Comparison of ENCODE assay signal across 1 cellular context in genomic region chr2:33380661-33381183, GRCh38.
TF ChIP-seq lines count a peak whose summit lies in the region.

No MANE protein-coding gene starts in this region.

TF ChIP-seq in HepG2, 621 proteins besides CTCF, POLR2A, EP300 and RAD21 (continued from another document):
- TF ChIP-seq ZNF280D (CRISPR knock-in tag; IDR thresholded peaks at IDR 0.05): no peak
- no peak for TF ChIP-seq ZNF614 (CRISPR knock-in tag; IDR thresholded peaks at IDR 0.05; ENCODE audit: borderline replicate concordance)
- TF ChIP-seq ZNF792 (CRISPR knock-in tag; IDR thresholded peaks at IDR 0.05): no peak
- TF ChIP-seq KDM5A (IDR thresholded peaks at IDR 0.05; ENCODE audit: borderline replicate concordance, low read length): no peak
- no peak for TF ChIP-seq ZNF331 (CRISPR knock-in tag; IDR thresholded peaks at IDR 0.05)
- no peak for TF ChIP-seq ZSCAN9 (CRISPR knock-in tag; IDR thresholded peaks at IDR 0.05; ENCODE audit: borderline replicate concordance)
- TF ChIP-seq ZSCAN29 (CRISPR knock-in tag; conservative IDR thresholded peaks at IDR 0.05): no peak
- no peak for TF ChIP-seq MATR3 (CRISPR knock-in tag; IDR thresholded peaks at IDR 0.05)
- no peak for TF ChIP-seq ELF3 (CRISPR knock-in tag; IDR thresholded peaks at IDR 0.05)
